10 cellular contexts compared by ENCODE assay signal in the genomic region with DNA sequence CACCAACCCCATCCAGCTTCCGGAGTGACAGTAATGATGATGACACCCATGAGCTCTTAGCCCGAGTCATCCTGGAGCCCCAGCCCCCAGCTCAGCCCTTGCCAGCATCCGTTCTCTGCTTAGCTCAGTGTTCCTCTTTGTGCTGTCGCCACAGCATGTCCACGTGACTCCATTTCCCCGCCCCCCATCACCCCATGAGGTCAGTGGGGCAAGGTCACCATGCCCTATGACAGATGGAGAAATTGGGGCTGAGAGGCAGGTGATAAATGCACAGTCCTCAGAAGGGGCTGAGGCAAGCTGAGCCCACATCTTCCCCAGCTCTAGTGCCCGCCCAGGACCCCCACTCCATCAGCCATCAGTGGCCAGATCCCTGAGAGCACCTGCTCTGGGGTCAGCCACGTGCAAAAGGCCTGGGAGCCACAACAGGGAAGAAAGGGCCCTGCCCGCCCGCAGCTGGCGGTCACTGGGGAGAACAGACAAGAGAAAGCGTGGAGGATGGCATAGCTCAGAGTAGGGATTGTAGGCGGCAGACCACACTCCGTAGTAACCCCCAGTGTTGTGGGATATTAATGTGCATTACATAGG. TPM values are rescaled to one million over a fixed set of nuclear protein-coding genes. Genes with fewer than 3 reads are reported as not detected.
A peak's percentile ranks its signal among the peaks of the same experiment; 100 is the strongest.
DNase-seq lines count a peak whose midpoint lies in the region; ATAC-seq lines count a peak whose summit lies in the region.
"Had no signal": no experiment of that assay in that cellular context is flagged by ENCODE, and none has a peak within 500 bp of the region (broad histone marks: within the 10 kb centered on the region; RNA-seq: fewer than 3 reads in every experiment).

No MANE protein-coding gene starts in this region.

- no peak for ATAC-seq in HG02798 (IDR thresholded peaks at IDR 0.05; ENCODE audit: poor library complexity, unreplicated experiment)

- H3K36me3 Mint-ChIP-seq in activated naive CD8-positive, alpha-beta T cell: no peaks in the 10 kb centered on the region

- peak overlapping the region; percentile 16 for H3K27ac Mint-ChIP-seq in activated naive CD8-positive, alpha-beta T cell

- H3K27me3 Mint-ChIP-seq in activated naive CD8-positive, alpha-beta T cell: no peaks in the 10 kb centered on the region

- H3K9me3 Mint-ChIP-seq in activated naive CD8-positive, alpha-beta T cell (ENCODE audit: low read depth): no peaks in the 10 kb centered on the region

- H3K4me3 Mint-ChIP-seq in activated naive CD8-positive, alpha-beta T cell: no peak overlapping the region

- DNase-seq in EL (peak; percentile 34), Kasumi-1 (lab: John Stamatoyannopoulos, UW) (peak; percentile 85 to 88), myocyte (ENCODE audit: low read depth) (peak; percentile 69), NCI-H1436 (lab: John Stamatoyannopoulos, UW) (no peak), cerebellum (ENCODE audit: low spot score) (no peak)
- no peak for DNase-seq in activated CD8-positive, alpha-beta memory T cell treated with anti-CD3 and anti-CD28 coated beads, Interleukin-2, amount 50 U/mL, for 48 hours
- DNase-seq: activated effector memory CD4-positive, alpha-beta T cell treated with anti-CD3 and anti-CD28 coated beads, Interleukin-2, amount 50 U/mL, for 16 hours; NCI-H69 had no signal

- H3K4me1 Mint-ChIP-seq in activated naive CD8-positive, alpha-beta T cell (ENCODE audit: low read depth): peaks cover 2% of the 10 kb centered on the region

RNA-seq across cellular contexts. Expression of gene ITGB4, which starts 17.1 kb away (rescaled TPM):
- total RNA-seq in myocyte (0.13 TPM in 1 of 2 replicates, not detected in the other), cerebellum (2.1 TPM)
- polyA plus RNA-seq in myocyte (2012): 1.5 TPM

RNA-seq across cellular contexts. Expression of gene GALK1, which starts 26.7 kb away (rescaled TPM):
- total RNA-seq in myocyte (18.5 and 24.0 TPM in 2 replicates), cerebellum (6.8 TPM)
- polyA plus RNA-seq in myocyte (2012): 35.6 TPM

RNA-seq across cellular contexts. Expression of gene UNK, which starts 46.3 kb away (rescaled TPM):
- 12.7 and 23.6 TPM in 2 replicates for total RNA-seq in myocyte
- polyA plus RNA-seq in myocyte (2012): 17.6 TPM
- 72.0 TPM for total RNA-seq in cerebellum

Comparison
In these comparisons a context has a peak if more than half of its experiments do, and no peak if none do; other contexts are left out.
1. DNase-seq: peak in EL (single experiment), Kasumi-1 (2 of 2) and myocyte (single experiment); none in activated CD8-positive, alpha-beta memory T cell treated with anti-CD3 and anti-CD28 coated beads, Interleukin-2, amount 50 U/mL, for 48 hours (single experiment), NCI-H1436 (single experiment) and cerebellum (single experiment).